ENCODE assay signal across 8 cellular contexts in genomic region chrX:40646489-40647306, GRCh38. TPM values are rescaled to one million over a fixed set of nuclear protein-coding genes. Genes with fewer than 3 reads are reported as not detected.
DNase-seq lines count a peak whose midpoint lies in the region; ATAC-seq and TF ChIP-seq lines count a peak whose summit lies in the region.

No MANE protein-coding gene starts in this region.

- peak; percentile 25 for ATAC-seq in GM21619 (IDR thresholded peaks at IDR 0.05; ENCODE audit: unreplicated experiment)
- ATAC-seq in activated CD4-positive, CD25-positive, alpha-beta regulatory T cell treated with anti-CD3 and anti-CD28 coated beads, Interleukin-2, amount 50 U/mL, for 24 hours: peak; percentile 25 to 42
- ATAC-seq in left lung: peak; percentile 54
- peak; percentile 59 for ATAC-seq in stimulated activated effector memory CD8-positive, alpha-beta T cell treated with anti-CD3 and anti-CD28 coated beads, Interleukin-12 subunit alpha, Interleukin-12 subunit beta, amount 100 ng/mL, for 72 hours

- H3K4me3 ChIP-seq in KMS-11 (IDR thresholded peaks at IDR 0.05; ENCODE audit: insufficient read depth, low read depth, low read length) (no peak overlapping the region), left lung (peak overlapping the region; percentile 70 to 73)

- peak overlapping the region; percentile 90 for H3K4me3 Mint-ChIP-seq in Calu3 (ENCODE audit: low read depth, unreplicated experiment)
- H3K4me3 Mint-ChIP-seq in dendritic cell treated with granulocyte-macrophage colony-stimulating factor and Interleukin-4, amounts not matched to agents 40 ng/mL and 50 ng/mL, for 4 days: peak overlapping the region; percentile 93
- H3K4me3 Mint-ChIP-seq in stimulated activated effector memory CD8-positive, alpha-beta T cell treated with anti-CD3 and anti-CD28 coated beads, Interleukin-12 subunit alpha, Interleukin-12 subunit beta, amount 100 ng/mL, for 72 hours: peak overlapping the region; percentile 91

- no peaks in the 10 kb centered on the region for H3K9me3 Mint-ChIP-seq in Calu3 (ENCODE audit: low read depth, unreplicated experiment)
- H3K9me3 Mint-ChIP-seq in dendritic cell treated with granulocyte-macrophage colony-stimulating factor and Interleukin-4, amounts not matched to agents 40 ng/mL and 50 ng/mL, for 4 days: no peaks in the 10 kb centered on the region
- no peaks in the 10 kb centered on the region for H3K9me3 Mint-ChIP-seq in stimulated activated effector memory CD8-positive, alpha-beta T cell treated with anti-CD3 and anti-CD28 coated beads, Interleukin-12 subunit alpha, Interleukin-12 subunit beta, amount 100 ng/mL, for 72 hours

- peak overlapping the region; percentile 18 for H2AFZ ChIP-seq in KMS-11 (ENCODE audit: low read depth)

- H4K20me1 ChIP-seq in KMS-11 (ENCODE audit: insufficient read depth): no peaks in the 10 kb centered on the region

- H3K27me3 Mint-ChIP-seq in Calu3 (ENCODE audit: unreplicated experiment): no peaks in the 10 kb centered on the region
- no peaks in the 10 kb centered on the region for H3K27me3 Mint-ChIP-seq in dendritic cell treated with granulocyte-macrophage colony-stimulating factor and Interleukin-4, amounts not matched to agents 40 ng/mL and 50 ng/mL, for 4 days

- intact Hi-C loops in Calu3 (cut with micrococcal nuclease; ENCODE audit: unreplicated experiment): no loop called here
- intact Hi-C loops in dendritic cell treated with granulocyte-macrophage colony-stimulating factor and Interleukin-4, amounts not matched to agents 40 ng/mL and 50 ng/mL, for 4 days (cut with micrococcal nuclease): loop anchor here (5.0 kb wide), 1 partner anchor 104 kb away; no protein-coding TSS in a partner anchor
- intact Hi-C loops in left lung (cut with DNase I): no loop called here

- H3K4me1 Mint-ChIP-seq in Calu3 (ENCODE audit: low read depth, unreplicated experiment): peaks cover 38% of the 10 kb centered on the region
- H3K4me1 Mint-ChIP-seq in dendritic cell treated with granulocyte-macrophage colony-stimulating factor and Interleukin-4, amounts not matched to agents 40 ng/mL and 50 ng/mL, for 4 days (ENCODE audit: low read depth): peaks cover 26% of the 10 kb centered on the region
- H3K4me1 Mint-ChIP-seq in stimulated activated effector memory CD8-positive, alpha-beta T cell treated with anti-CD3 and anti-CD28 coated beads, Interleukin-12 subunit alpha, Interleukin-12 subunit beta, amount 100 ng/mL, for 72 hours: peaks cover 45% of the 10 kb centered on the region

- H3K36me3 Mint-ChIP-seq in Calu3 (ENCODE audit: insufficient read depth, unreplicated experiment): peaks cover 48% of the 10 kb centered on the region
- H3K36me3 Mint-ChIP-seq in dendritic cell treated with granulocyte-macrophage colony-stimulating factor and Interleukin-4, amounts not matched to agents 40 ng/mL and 50 ng/mL, for 4 days (ENCODE audit: low read depth): peaks cover 52% of the 10 kb centered on the region
- H3K36me3 Mint-ChIP-seq in stimulated activated effector memory CD8-positive, alpha-beta T cell treated with anti-CD3 and anti-CD28 coated beads, Interleukin-12 subunit alpha, Interleukin-12 subunit beta, amount 100 ng/mL, for 72 hours: peaks cover 53% of the 10 kb centered on the region

- peak overlapping the region; percentile 52 for H3K27ac ChIP-seq in KMS-11
- H3K27ac ChIP-seq in left lung: peak overlapping the region; percentile 79 to 85

- DNase-seq in Calu3 (peak; percentile 34), left lung (peak; percentile 54 to 87), DMS79 treated with DMSO at 0.1 percent for 48 hours (lab: John Stamatoyannopoulos, UW) (no peak)
- peak; percentile 10 to 68 for DNase-seq in stimulated activated effector memory CD8-positive, alpha-beta T cell treated with anti-CD3 and anti-CD28 coated beads, Interleukin-12 subunit alpha, Interleukin-12 subunit beta, amount 100 ng/mL, for 72 hours (ENCODE audit: low spot score in 2 of 2)

- peak overlapping the region; percentile 84 for H3K4me2 ChIP-seq in KMS-11

- H3K27me3 ChIP-seq in KMS-11 (ENCODE audit: insufficient read depth, low read depth) (no peaks in the 10 kb centered on the region), left lung (no peaks in the 10 kb centered on the region)

- H3K4me1 ChIP-seq in KMS-11 (ENCODE audit: low read depth, poor library complexity, severe bottlenecking): peaks cover 27% of the 10 kb centered on the region
- H3K4me1 ChIP-seq in left lung: peaks cover 10 to 28% of the 10 kb centered on the region in 2 donors

- H3K27ac Mint-ChIP-seq in Calu3 (ENCODE audit: unreplicated experiment): peak overlapping the region; percentile 50
- peak overlapping the region; percentile 95 for H3K27ac Mint-ChIP-seq in dendritic cell treated with granulocyte-macrophage colony-stimulating factor and Interleukin-4, amounts not matched to agents 40 ng/mL and 50 ng/mL, for 4 days
- H3K27ac Mint-ChIP-seq in stimulated activated effector memory CD8-positive, alpha-beta T cell treated with anti-CD3 and anti-CD28 coated beads, Interleukin-12 subunit alpha, Interleukin-12 subunit beta, amount 100 ng/mL, for 72 hours: peak overlapping the region; percentile 94

- H3K9me3 ChIP-seq in left lung: no peaks in the 10 kb centered on the region

- TF ChIP-seq CTCF in Calu3 (IDR thresholded peaks at IDR 0.05; ENCODE audit: unreplicated experiment) (no peak), KMS-11 (conservative IDR thresholded peaks at IDR 0.05; ENCODE audit: low read depth, low read length) (no peak), left lung (IDR thresholded peaks at IDR 0.05) (no peak)

- BruUV-seq in Calu3 (replicated peaks; lab: Mats Ljungman, UMichigan): TSS peak; percentile 19

- CTCF ChIA-PET in Calu3 (lab: Charles Lee): interaction anchor here (0.6 kb wide), 3 partner anchors 125 to 346 kb away, joined by 4 to 8 read pairs (median 6); no protein-coding TSS in a partner anchor

- no peaks in the 10 kb centered on the region for H3K36me3 ChIP-seq in KMS-11 (ENCODE audit: insufficient read depth)
- no peaks in the 10 kb centered on the region for H3K36me3 ChIP-seq in left lung

- H3K9ac ChIP-seq in KMS-11: peak overlapping the region; percentile 58; the same call in 1 of the 2 replicates

- H3K79me2 ChIP-seq in KMS-11 (ENCODE audit: insufficient read depth, low read depth): peaks cover 38% of the 10 kb centered on the region

RNA-seq across cellular contexts. Expression of gene CXorf38, which starts 0.7 kb away (rescaled TPM):
- 14.9 and 18.7 TPM in 2 replicates for total RNA-seq in Calu3 (2022)
- total RNA-seq in left lung: 10 to 100 TPM; 11.1 to 18.8 TPM

RNA-seq across cellular contexts. Expression of gene MPC1L, which starts 23.5 kb away (rescaled TPM):
- not detected in 2 replicates for total RNA-seq in Calu3 (2022)
- total RNA-seq in left lung: not detected
